In the genomic region with DNA sequence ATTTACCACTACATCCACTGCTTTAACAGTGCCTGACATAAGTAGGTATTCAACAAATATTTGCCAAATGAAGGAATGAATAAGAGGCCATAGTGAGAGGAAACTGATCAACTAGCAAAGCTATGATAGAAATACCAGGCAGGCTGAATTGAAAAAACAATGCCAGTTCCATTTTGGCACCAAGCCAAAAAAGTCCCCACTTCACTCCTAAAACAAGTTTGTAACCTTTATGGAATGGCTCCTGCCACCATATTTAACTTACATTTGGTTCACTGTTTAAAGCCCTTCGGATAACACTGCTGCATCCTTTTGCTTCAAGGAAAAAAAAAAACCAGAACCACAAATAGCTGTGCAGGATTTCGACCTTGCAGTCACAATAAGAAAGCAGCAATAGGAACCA, we compare ENCODE assay signal across 20 cellular contexts.
DNase-seq lines count a peak whose midpoint lies in the region; ATAC-seq, FAIRE-seq and TF ChIP-seq lines count a peak whose summit lies in the region.
"Had no signal": no experiment of that assay in that cellular context is flagged by ENCODE, and none has a peak within 500 bp of the region (broad histone marks: within the 10 kb centered on the region; RNA-seq: fewer than 3 reads in every experiment).

No MANE protein-coding gene starts in this region.

- dilution Hi-C loops in keratinocyte (cut with MboI; ENCODE audit: extremely low pct_ligation_motif_present, low sequenced_read_pairs), result no loop called here

- DNase-seq in DMS53 (lab: John Stamatoyannopoulos, UW) (peak; percentile 11), DMS53 treated with DMSO at 0.1 percent for 48 hours (lab: John Stamatoyannopoulos, UW; ENCODE audit: unreplicated experiment) (no peak), EL (peak; percentile 30), RWPE2 (ENCODE audit: low spot score) (no peak), keratinocyte (ENCODE audit: low read depth, low spot score) (no peak), NCI-H526 (lab: John Stamatoyannopoulos, UW) (no peak), activated gamma-delta T cell treated with Interleukin-2 at 50 U/mL for 16 hours (no peak)
- DNase-seq: activated effector memory CD4-positive, alpha-beta T cell treated with anti-CD3 and anti-CD28 coated beads, Interleukin-2, amount 50 U/mL, for 16 hours; activated T-cell treated with anti-CD3 and anti-CD28 coated beads for 4 hours; H7; naive thymus-derived CD8-positive, alpha-beta T cell; NCI-H1694 treated with DMSO at 0.1 percent for 48 hours; stimulated activated CD4-positive, alpha-beta T cell treated with anti-CD3 and anti-CD28 coated beads, Interleukin-4, amount 100 ng/mL, for 4 hours; transverse colon had no signal

- H3K27ac ChIP-seq in RWPE2 (ENCODE audit: poor library complexity, severe bottlenecking) (peak overlapping the region; percentile 68), keratinocyte (ENCODE audit: control insufficient read depth, insufficient read depth, low read length) (no peak overlapping the region)
- H3K27ac ChIP-seq: BLaER1 treated with 17β-estradiol and CSF1 and Interleukin-3, amounts not matched to agents 10 nM and 100 nM; coronary artery; transverse colon had no signal

- no peaks in the 10 kb centered on the region for H4K20me1 ChIP-seq in keratinocyte (ENCODE audit: control insufficient read depth, extremely low read depth, insufficient read depth, low read length)
- H4K20me1 ChIP-seq: BLaER1 treated with 17β-estradiol and CSF1 and Interleukin-3, amounts not matched to agents 10 nM and 100 nM had no signal

- H3K9me3 ChIP-seq in RWPE2 (ENCODE audit: severe bottlenecking), result no peaks in the 10 kb centered on the region
- no peaks in the 10 kb centered on the region for H3K9me3 ChIP-seq in keratinocyte (ENCODE audit: control insufficient read depth, low read depth, low read length)
- H3K9me3 ChIP-seq: BLaER1 treated with 17β-estradiol and CSF1 and Interleukin-3, amounts not matched to agents 10 nM and 100 nM; transverse colon had no signal

- H3K4me1 ChIP-seq in RWPE2 (ENCODE audit: insufficient read depth, poor library complexity, severe bottlenecking), result peaks cover 32% of the 10 kb centered on the region
- H3K4me1 ChIP-seq in keratinocyte (ENCODE audit: control insufficient read depth, extremely low read depth, insufficient read depth, low read length), result peaks cover 21% of the 10 kb centered on the region
- H3K4me1 ChIP-seq: BLaER1 treated with 17β-estradiol and CSF1 and Interleukin-3, amounts not matched to agents 10 nM and 100 nM; transverse colon had no signal

- no peak overlapping the region for H2AFZ ChIP-seq in keratinocyte (ENCODE audit: control insufficient read depth, low read length)

- no peaks in the 10 kb centered on the region for H3K36me3 ChIP-seq in RWPE2 (ENCODE audit: low read depth)
- no peaks in the 10 kb centered on the region for H3K36me3 ChIP-seq in keratinocyte (ENCODE audit: control insufficient read depth in 2 of 2, extremely low read depth in 1 of 2, insufficient read depth in 2 of 2, low read length in 2 of 2)
- H3K36me3 ChIP-seq: BLaER1 treated with 17β-estradiol and CSF1 and Interleukin-3, amounts not matched to agents 10 nM and 100 nM; brain microvascular endothelial cell; transverse colon had no signal

- TF ChIP-seq CTCF in RWPE2 (IDR thresholded peaks at IDR 0.05; ENCODE audit: poor library complexity, severe bottlenecking), result no peak
- no peak for TF ChIP-seq CTCF in keratinocyte (optimal IDR thresholded peaks at IDR 0.05 in 1 of 3, IDR thresholded peaks at IDR 0.05 in 1 of 3, conservative IDR thresholded peaks at IDR 0.05 in 1 of 3; ENCODE audit: extremely low read depth in 1 of 3, insufficient read depth in 2 of 3, low read length in 3 of 3)

- no peaks in the 10 kb centered on the region for H3K9me1 ChIP-seq in keratinocyte (ENCODE audit: control insufficient read depth, extremely low read depth, insufficient read depth, low read length)

- H3K27me3 ChIP-seq in RWPE2 (ENCODE audit: insufficient read depth, poor library complexity, severe bottlenecking) (no peaks in the 10 kb centered on the region), keratinocyte (ENCODE audit: control insufficient read depth, extremely low read depth, insufficient read depth, low read length) (no peaks in the 10 kb centered on the region)
- H3K27me3 ChIP-seq: BLaER1 treated with 17β-estradiol and CSF1 and Interleukin-3, amounts not matched to agents 10 nM and 100 nM; brain microvascular endothelial cell; transverse colon had no signal

- no peak overlapping the region for H3K9ac ChIP-seq in keratinocyte (ENCODE audit: control insufficient read depth, extremely low read depth, insufficient read depth, low read length)
- H3K9ac ChIP-seq: BLaER1 treated with 17β-estradiol and CSF1 and Interleukin-3, amounts not matched to agents 10 nM and 100 nM had no signal

- H3K79me2 ChIP-seq in keratinocyte (ENCODE audit: control insufficient read depth, insufficient read depth, low read length), result peaks cover 8% of the 10 kb centered on the region

- no peak overlapping the region for H3K4me2 ChIP-seq in keratinocyte (ENCODE audit: control insufficient read depth, extremely low read depth, insufficient read depth, low read depth, low read length)
- H3K4me2 ChIP-seq: BLaER1 treated with 17β-estradiol and CSF1 and Interleukin-3, amounts not matched to agents 10 nM and 100 nM had no signal

- H3K4me3 ChIP-seq in RWPE2 (ENCODE audit: severe bottlenecking) (no peak overlapping the region), keratinocyte (ENCODE audit: control insufficient read depth in 2 of 3, extremely low read depth in 1 of 3, insufficient read depth in 2 of 3, low read depth in 1 of 3, low read length in 3 of 3) (no peak overlapping the region)
- H3K4me3 ChIP-seq: BLaER1 treated with 17β-estradiol and CSF1 and Interleukin-3, amounts not matched to agents 10 nM and 100 nM; coronary artery; transverse colon had no signal

- no peak for ATAC-seq in RWPE2 (ENCODE audit: low read depth)
- no peak for ATAC-seq in GM18867 (IDR thresholded peaks at IDR 0.05; ENCODE audit: unreplicated experiment)
- ATAC-seq: activated CD4-positive, CD25-positive, alpha-beta regulatory T cell treated with anti-CD3 and anti-CD28 coated beads, Interleukin-2, amount 50 U/mL, for 24 hours; naive thymus-derived CD8-positive, alpha-beta T cell had no signal

- peak; percentile 58 for FAIRE-seq in keratinocyte (lab: Jason Lieb, UNC)
- FAIRE-seq: A204.1 had no signal

Comparison
In these comparisons a context has a peak if more than half of its experiments do, and no peak if none do; other contexts are left out.
1. DNase-seq: peak in DMS53 (single experiment) and EL (single experiment); none in DMS53 treated with DMSO at 0.1 percent for 48 hours (single experiment), RWPE2 (single experiment), keratinocyte (single experiment), NCI-H526 (0 of 2) and activated gamma-delta T cell treated with Interleukin-2 at 50 U/mL for 16 hours (single experiment).